In the genomic region with DNA sequence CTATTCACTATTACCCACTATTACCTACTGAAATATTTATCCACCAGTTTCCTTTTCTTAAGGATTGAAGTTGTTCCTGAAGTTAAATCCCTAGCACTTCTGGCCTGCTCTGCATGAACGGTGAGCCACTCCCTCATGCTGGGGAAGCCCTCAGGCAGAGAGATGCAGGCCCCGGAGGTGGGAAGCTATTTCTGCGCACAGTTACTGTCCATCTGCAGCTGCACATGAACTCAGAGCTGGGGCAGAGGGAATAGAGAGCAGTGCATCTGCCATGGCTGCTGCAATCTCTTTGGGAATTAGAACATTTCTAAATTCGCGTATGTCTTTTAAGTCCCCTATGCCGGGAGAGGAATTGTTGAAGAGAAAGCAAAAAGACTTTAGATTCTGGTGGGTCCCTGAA, we compare ENCODE assay signal across 27 cellular contexts. TPM values are rescaled to one million over a fixed set of nuclear protein-coding genes. Genes with fewer than 3 reads are reported as not detected.
"Had no signal": no experiment of that assay in that cellular context is flagged by ENCODE, and none has a peak within 500 bp of the region (broad histone marks: within the 10 kb centered on the region; RNA-seq: fewer than 3 reads in every experiment).

No MANE protein-coding gene starts in this region.

- H3K36me3 Mint-ChIP-seq: stimulated activated effector memory CD8-positive, alpha-beta T cell treated with anti-CD3 and anti-CD28 coated beads, Interleukin-12 subunit alpha, Interleukin-12 subunit beta, amount 100 ng/mL, for 72 hours had no signal

- H3K9me3 ChIP-seq: lower lobe of right lung, pancreas, prostate gland, suprapubic skin, thoracic aorta, tibial artery, upper lobe of left lung, vagina had no signal

- H3K27ac Mint-ChIP-seq: naive thymus-derived CD8-positive, alpha-beta T cell; nephron; stimulated activated effector memory CD8-positive, alpha-beta T cell treated with anti-CD3 and anti-CD28 coated beads, Interleukin-12 subunit alpha, Interleukin-12 subunit beta, amount 100 ng/mL, for 72 hours; stimulated activated naive CD8-positive, alpha-beta T cell treated with anti-CD3 and anti-CD28 coated beads, Interleukin-15, Interleukin-2, amounts not matched to agents 100 ng/mL and 50 ng/mL, for 24 hours had no signal

- ATAC-seq: left cardiac atrium; left lung; lower lobe of right lung; naive thymus-derived CD8-positive, alpha-beta T cell; pancreas; right cardiac atrium; stimulated activated effector memory CD8-positive, alpha-beta T cell treated with anti-CD3 and anti-CD28 coated beads, Interleukin-12 subunit alpha, Interleukin-12 subunit beta, amount 100 ng/mL, for 72 hours had no signal

- DNase-seq: hippocampal formation; kidney glomerular epithelial cell; left cardiac atrium; left lung; lower lobe of right lung; mammary epithelial cell; mesenchymal stem cell; naive thymus-derived CD8-positive, alpha-beta T cell; pancreas; retina; right cardiac atrium; sigmoid colon; small intestine; spleen; stimulated activated CD4-positive, alpha-beta T cell treated with anti-CD3 and anti-CD28 coated beads, Interleukin-4, amount 100 ng/mL, for 24 hours; stimulated activated naive CD4-positive, alpha-beta T cell; tibial artery; upper lobe of left lung had no signal

- H3K36me3 ChIP-seq: left lung, lower lobe of right lung, pancreas, prostate gland, sigmoid colon, spleen, suprapubic skin, thoracic aorta, tibial artery, upper lobe of left lung, vagina had no signal

- H3K4me3 ChIP-seq: left lung, lower lobe of right lung, pancreas, prostate gland, sigmoid colon, spleen, suprapubic skin, thoracic aorta, tibial artery, upper lobe of left lung, vagina had no signal

- H3K4me1 ChIP-seq: left lung, lower lobe of right lung, pancreas, prostate gland, spleen, suprapubic skin, vagina had no signal

- H3K27me3 ChIP-seq: left lung, pancreas, sigmoid colon, suprapubic skin, tibial artery, upper lobe of left lung, vagina had no signal

- H3K4me3 Mint-ChIP-seq: naive thymus-derived CD8-positive, alpha-beta T cell; nephron; neural crest cell; stimulated activated effector memory CD8-positive, alpha-beta T cell treated with anti-CD3 and anti-CD28 coated beads, Interleukin-12 subunit alpha, Interleukin-12 subunit beta, amount 100 ng/mL, for 72 hours; stimulated activated naive CD8-positive, alpha-beta T cell treated with anti-CD3 and anti-CD28 coated beads, Interleukin-15, Interleukin-2, amounts not matched to agents 100 ng/mL and 50 ng/mL, for 24 hours had no signal

- H3K4me1 Mint-ChIP-seq: naive thymus-derived CD8-positive, alpha-beta T cell; nephron; stimulated activated effector memory CD8-positive, alpha-beta T cell treated with anti-CD3 and anti-CD28 coated beads, Interleukin-12 subunit alpha, Interleukin-12 subunit beta, amount 100 ng/mL, for 72 hours had no signal

- H3K27ac ChIP-seq: left lung, lower lobe of right lung, pancreas, prostate gland, sigmoid colon, spleen, suprapubic skin, thoracic aorta, tibial artery, upper lobe of left lung, vagina had no signal

RNA-seq across cellular contexts. Expression of a gene that starts 6.3 kb away (rescaled TPM):
- total RNA-seq: naive thymus-derived CD8-positive, alpha-beta T cell; neural crest cell had no signal
- polyA plus RNA-seq: keratinocyte; naive thymus-derived CD8-positive, alpha-beta T cell had no signal
